ENCODE assay signal across 12 cellular contexts in the genomic region with DNA sequence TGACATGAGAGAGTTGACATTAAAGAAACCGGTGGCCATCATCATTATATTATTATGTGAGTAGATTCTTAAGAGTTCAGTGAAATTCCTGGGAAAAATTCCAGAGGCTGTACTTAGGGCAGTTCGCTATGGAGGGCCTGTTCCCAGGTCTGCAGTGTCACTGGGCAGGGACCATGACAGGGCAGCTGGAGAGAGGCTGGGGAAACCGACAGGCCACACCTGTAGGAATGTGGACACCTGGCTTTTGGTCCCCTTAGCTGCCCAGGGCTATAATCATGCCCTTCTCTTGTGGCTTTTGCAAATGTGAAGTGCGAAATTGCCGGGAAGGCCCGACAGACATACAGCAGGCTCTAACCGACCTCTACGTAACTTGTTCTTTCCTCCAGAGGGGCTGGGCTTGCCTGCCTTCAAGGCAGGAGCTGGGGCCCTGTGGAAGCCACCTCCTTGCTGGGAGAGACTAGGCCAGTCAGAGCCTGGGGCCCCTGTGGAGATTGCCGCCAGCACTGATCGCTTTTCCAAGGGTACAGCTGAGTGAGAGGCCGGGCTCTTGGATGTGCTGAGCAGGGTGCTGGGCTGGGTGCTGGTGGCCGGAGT. TPM values are rescaled to one million over a fixed set of nuclear protein-coding genes. Genes with fewer than 3 reads are reported as not detected.
DNase-seq lines count a peak whose midpoint lies in the region; ATAC-seq and TF ChIP-seq lines count a peak whose summit lies in the region.
"Had no signal": no experiment of that assay in that cellular context is flagged by ENCODE, and none has a peak within 500 bp of the region (broad histone marks: within the 10 kb centered on the region; RNA-seq: fewer than 3 reads in every experiment).

No MANE protein-coding gene starts in this region.

- no peaks in the 10 kb centered on the region for H3K9me3 Mint-ChIP-seq in Caco-2 (ENCODE audit: unreplicated experiment)
- no peaks in the 10 kb centered on the region for H3K9me3 Mint-ChIP-seq in WTC11
- H3K9me3 Mint-ChIP-seq in stimulated activated naive B cell treated with anti-CD40 and anti-IgM and Interleukin-4, amounts not matched to agents 10 μg/mL and 1 μg/mL and 100 μg/mL, for 72 hours = no peaks in the 10 kb centered on the region
- H3K9me3 Mint-ChIP-seq: activated CD4-positive, alpha-beta memory T cell treated with anti-CD3 and anti-CD28 coated beads, Interleukin-2, amount 10 ng/mL, durations not matched to agents 7 days and 5 days had no signal

- H3K27me3 Mint-ChIP-seq in Caco-2 (ENCODE audit: insufficient read depth, unreplicated experiment) = no peaks in the 10 kb centered on the region
- H3K27me3 Mint-ChIP-seq in WTC11 (ENCODE audit: low read depth) = no peaks in the 10 kb centered on the region
- H3K27me3 Mint-ChIP-seq in stimulated activated naive B cell treated with anti-CD40 and anti-IgM and Interleukin-4, amounts not matched to agents 10 μg/mL and 1 μg/mL and 100 μg/mL, for 72 hours = no peaks in the 10 kb centered on the region
- H3K27me3 Mint-ChIP-seq: activated CD4-positive, alpha-beta memory T cell treated with anti-CD3 and anti-CD28 coated beads, Interleukin-2, amount 10 ng/mL, durations not matched to agents 7 days and 5 days had no signal

- ATAC-seq in WTC11 (peak; percentile 13; the same call in 1 of the 2 replicates), right cardiac atrium (no peak), GM19351 (IDR thresholded peaks at IDR 0.05; ENCODE audit: unreplicated experiment) (no peak)
- ATAC-seq in stimulated activated naive B cell treated with anti-CD40 and anti-IgM and Interleukin-4, amounts not matched to agents 10 μg/mL and 1 μg/mL and 100 μg/mL, for 72 hours (replicated peaks) = no peak
- ATAC-seq: GM12878 had no signal

- H3K9me3 ChIP-seq in Caco-2 (no peaks in the 10 kb centered on the region), right cardiac atrium (ENCODE audit: control insufficient read depth, low read length) (no peaks in the 10 kb centered on the region)

- H3K4me3 Mint-ChIP-seq in Caco-2 (ENCODE audit: unreplicated experiment) = no peak overlapping the region
- H3K4me3 Mint-ChIP-seq in WTC11 = no peak overlapping the region; the same call in 1 of the 2 replicates
- H3K4me3 Mint-ChIP-seq in stimulated activated naive B cell treated with anti-CD40 and anti-IgM and Interleukin-4, amounts not matched to agents 10 μg/mL and 1 μg/mL and 100 μg/mL, for 72 hours = no peak overlapping the region
- H3K4me3 Mint-ChIP-seq: activated CD4-positive, alpha-beta memory T cell treated with anti-CD3 and anti-CD28 coated beads, Interleukin-2, amount 10 ng/mL, durations not matched to agents 7 days and 5 days had no signal

- 85% methylated on average over 12 of the region's 12 CpGs for WGBS in right cardiac atrium

- intact Hi-C loops in Caco-2 (cut with micrococcal nuclease; ENCODE audit: unreplicated experiment) (no loop called here), right cardiac atrium (cut with DNase I) (no loop called here), posterior vena cava (cut with DNase I) (no loop called here)

- CTCF ChIA-PET in Caco-2 (lab: Charles Lee) = no interaction called here
- CTCF ChIA-PET in WTC11 (lab: Charles Lee) = interaction anchor here (1.0 to 1.3 kb wide), 2 partner anchors 29 to 313 kb away, joined by 4 read pairs; no protein-coding TSS in a partner anchor

- peaks cover 15% of the 10 kb centered on the region for H3K4me1 Mint-ChIP-seq in Caco-2 (ENCODE audit: low read depth, unreplicated experiment)
- H3K4me1 Mint-ChIP-seq in WTC11 = peaks cover 73% of the 10 kb centered on the region
- no peaks in the 10 kb centered on the region for H3K4me1 Mint-ChIP-seq in stimulated activated naive B cell treated with anti-CD40 and anti-IgM and Interleukin-4, amounts not matched to agents 10 μg/mL and 1 μg/mL and 100 μg/mL, for 72 hours
- H3K4me1 Mint-ChIP-seq: activated CD4-positive, alpha-beta memory T cell treated with anti-CD3 and anti-CD28 coated beads, Interleukin-2, amount 10 ng/mL, durations not matched to agents 7 days and 5 days had no signal

- no TSS peak for BruUV-seq in Caco-2 (replicated peaks; lab: Mats Ljungman, UMichigan)

- POLR2A ChIA-PET in Caco-2 (lab: Charles Lee) = no interaction called here
- POLR2A ChIA-PET in WTC11 (lab: Charles Lee) = no interaction called here

- no peaks in the 10 kb centered on the region for H3K36me3 ChIP-seq in Caco-2 (ENCODE audit: control insufficient read depth, insufficient read depth, low read length)

- DNase-seq in Caco-2 = peak in 1 of 2 experiments; percentile 64
- DNase-seq in WTC11 (ENCODE audit: low spot score) = peak; percentile 29
- peak in 2 of 3 donors; percentile 16 to 55 for DNase-seq in right cardiac atrium
- peak; percentile 81 for DNase-seq in posterior vena cava (ENCODE audit: low spot score)
- no peak for DNase-seq in NCI-H2081 (lab: John Stamatoyannopoulos, UW)
- DNase-seq in stimulated activated naive B cell treated with anti-CD40 and anti-IgM and Interleukin-4, amounts not matched to agents 10 μg/mL and 1 μg/mL and 100 μg/mL, for 72 hours = no peak
- DNase-seq in D341Med (ENCODE audit: low spot score) = no peak
- DNase-seq: activated CD4-positive, alpha-beta memory T cell treated with anti-CD3 and anti-CD28 coated beads, Interleukin-2, amount 10 ng/mL, durations not matched to agents 7 days and 5 days; DND-41; T1000 had no signal

- H3K27ac Mint-ChIP-seq in Caco-2 (ENCODE audit: unreplicated experiment) = peak overlapping the region; percentile 66
- H3K27ac Mint-ChIP-seq in WTC11 = peak overlapping the region; percentile 22; the same call in 1 of the 2 replicates
- H3K27ac Mint-ChIP-seq in stimulated activated naive B cell treated with anti-CD40 and anti-IgM and Interleukin-4, amounts not matched to agents 10 μg/mL and 1 μg/mL and 100 μg/mL, for 72 hours = no peak overlapping the region
- H3K27ac Mint-ChIP-seq: activated CD4-positive, alpha-beta memory T cell treated with anti-CD3 and anti-CD28 coated beads, Interleukin-2, amount 10 ng/mL, durations not matched to agents 7 days and 5 days had no signal

- peaks cover 16% of the 10 kb centered on the region for H3K4me1 ChIP-seq in Caco-2
- H3K4me1 ChIP-seq in right cardiac atrium (ENCODE audit: control insufficient read depth, insufficient read depth, low read length) = peaks cover 7% of the 10 kb centered on the region

- H3K4me3 ChIP-seq in Caco-2 (ENCODE audit: low read depth, low read length) (no peak overlapping the region), right cardiac atrium (ENCODE audit: low read length) (no peak overlapping the region)
- H3K4me3 ChIP-seq: GM12878 had no signal

- no peak overlapping the region for H3K27ac ChIP-seq in right cardiac atrium (ENCODE audit: low read length)

- no peaks in the 10 kb centered on the region for H3K27me3 ChIP-seq in Caco-2 (replicated peaks; ENCODE audit: control insufficient read depth, insufficient read depth, low read length)
- H3K27me3 ChIP-seq in right cardiac atrium (ENCODE audit: control insufficient read depth, insufficient read depth) = no peaks in the 10 kb centered on the region

- TF ChIP-seq CTCF in Caco-2 (IDR thresholded peaks at IDR 0.05; ENCODE audit: insufficient read depth in 1 of 2, low read depth in 1 of 2, low read length in 1 of 2, severe bottlenecking in 1 of 2, unreplicated experiment in 1 of 2) = no peak
- TF ChIP-seq CTCF in WTC11 (IDR thresholded peaks at IDR 0.05) = no peak

- H3K36me3 Mint-ChIP-seq in Caco-2 (ENCODE audit: insufficient read depth, unreplicated experiment) (no peaks in the 10 kb centered on the region), WTC11 (no peaks in the 10 kb centered on the region)
- no peaks in the 10 kb centered on the region for H3K36me3 Mint-ChIP-seq in stimulated activated naive B cell treated with anti-CD40 and anti-IgM and Interleukin-4, amounts not matched to agents 10 μg/mL and 1 μg/mL and 100 μg/mL, for 72 hours

TF ChIP-seq in WTC11, 78 proteins besides CTCF, POLR2A, EP300 and RAD21:
- TF ChIP-seq, protein P1, sequence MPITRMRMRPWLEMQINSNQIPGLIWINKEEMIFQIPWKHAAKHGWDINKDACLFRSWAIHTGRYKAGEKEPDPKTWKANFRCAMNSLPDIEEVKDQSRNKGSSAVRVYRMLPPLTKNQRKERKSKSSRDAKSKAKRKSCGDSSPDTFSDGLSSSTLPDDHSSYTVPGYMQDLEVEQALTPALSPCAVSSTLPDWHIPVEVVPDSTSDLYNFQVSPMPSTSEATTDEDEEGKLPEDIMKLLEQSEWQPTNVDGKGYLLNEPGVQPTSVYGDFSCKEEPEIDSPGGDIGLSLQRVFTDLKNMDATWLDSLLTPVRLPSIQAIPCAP (CRISPR knock-in tag; IDR thresholded peaks at IDR 0.05) = no peak
- TF ChIP-seq, protein P2, sequence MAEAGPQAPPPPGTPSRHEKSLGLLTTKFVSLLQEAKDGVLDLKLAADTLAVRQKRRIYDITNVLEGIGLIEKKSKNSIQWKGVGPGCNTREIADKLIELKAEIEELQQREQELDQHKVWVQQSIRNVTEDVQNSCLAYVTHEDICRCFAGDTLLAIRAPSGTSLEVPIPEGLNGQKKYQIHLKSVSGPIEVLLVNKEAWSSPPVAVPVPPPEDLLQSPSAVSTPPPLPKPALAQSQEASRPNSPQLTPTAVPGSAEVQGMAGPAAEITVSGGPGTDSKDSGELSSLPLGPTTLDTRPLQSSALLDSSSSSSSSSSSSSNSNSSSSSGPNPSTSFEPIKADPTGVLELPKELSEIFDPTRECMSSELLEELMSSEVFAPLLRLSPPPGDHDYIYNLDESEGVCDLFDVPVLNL (CRISPR knock-in tag; IDR thresholded peaks at IDR 0.05; ENCODE audit: borderline replicate concordance, low read depth) = no peak
- TF ChIP-seq GTF2I (CRISPR knock-in tag; conservative IDR thresholded peaks at IDR 0.05) (no peak), ELF4 (CRISPR knock-in tag; IDR thresholded peaks at IDR 0.05; ENCODE audit: low read depth) (no peak), IRF2 (CRISPR knock-in tag; IDR thresholded peaks at IDR 0.05; ENCODE audit: borderline replicate concordance, low read depth) (no peak), ZNF317 (CRISPR knock-in tag; IDR thresholded peaks at IDR 0.05; ENCODE audit: borderline replicate concordance, low read depth) (no peak)

RNA-seq across cellular contexts. Expression of a gene that starts 31.2 kb away (rescaled TPM):
- 0.58 and 0.70 TPM in 2 replicates for total RNA-seq in Caco-2 (2022)
- 45.9 to 60.9 TPM (median 48.6 TPM) in 3 replicates for total RNA-seq in WTC11 (2021)
- total RNA-seq in right cardiac atrium = 1 to 10 TPM; 2.8 to 4.8 (median 4.4) TPM
- 0.86 TPM for polyA plus RNA-seq in right cardiac atrium
- 10 to 100 TPM; 13.0 to 21.1 TPM for total RNA-seq in posterior vena cava
- total RNA-seq: GM12878 had no signal

Comparison
In these comparisons a context has a peak if more than half of its experiments do, and no peak if none do; other contexts are left out.
1. DNase-seq: peak in WTC11 (single experiment), right cardiac atrium (2 of 3) and posterior vena cava (single experiment); none in NCI-H2081 (0 of 2), stimulated activated naive B cell treated with anti-CD40 and anti-IgM and Interleukin-4, amounts not matched to agents 10 μg/mL and 1 μg/mL and 100 μg/mL, for 72 hours (single experiment) and D341Med (single experiment).